ENCODE assay signal across 21 cellular contexts in genomic region chr20:41181567-41181966, GRCh38. TPM values are rescaled to one million over a fixed set of nuclear protein-coding genes. Genes with fewer than 3 reads are reported as not detected.
DNase-seq lines count a peak whose midpoint lies in the region; ATAC-seq and TF ChIP-seq lines count a peak whose summit lies in the region.
"Had no signal": no experiment of that assay in that cellular context is flagged by ENCODE, and none has a peak within 500 bp of the region (broad histone marks: within the 10 kb centered on the region; RNA-seq: fewer than 3 reads in every experiment).

No MANE protein-coding gene starts in this region.

- no peak for TF ChIP-seq CTCF in CD4-positive, alpha-beta T cell (IDR thresholded peaks at IDR 0.05)
- TF ChIP-seq CTCF in adrenal gland (IDR thresholded peaks at IDR 0.05): no peak

- DNase-seq in activated CD4-positive, alpha-beta T cell treated with anti-CD3 and anti-CD28 coated beads, Interleukin-2, amount 10 ng/mL, durations not matched to agents 7 days and 5 days: no peak
- DNase-seq in activated CD4-positive, alpha-beta T cell treated with anti-CD3 and anti-CD28 coated beads, Interleukin-2, amount 50 U/mL, for 1 hour: no peak
- peak in 1 of 10 experiments; percentile 10 for DNase-seq in CD4-positive, alpha-beta T cell
- DNase-seq in adrenal gland (peak in 4 of 7 donors; percentile 9 to 43 (median 16)), mesenteric fat pad (ENCODE audit: low spot score) (peak; percentile 67)
- no peak for DNase-seq in stimulated activated CD4-positive, alpha-beta T cell treated with anti-CD3 and anti-CD28 coated beads, Interleukin-4, amount 100 ng/mL, for 1 hour
- DNase-seq: activated B cell treated with CpG ODN at 0.5 μM for 24 hours; dermis blood vessel endothelial cell; midbrain; MM.1S; NCI-H187 treated with DMSO at 0.1 percent for 48 hours; occipital lobe; SHP77 treated with DMSO at 0.1 percent for 48 hours; stimulated activated CD4-positive, alpha-beta T cell treated with anti-CD3 and anti-CD28 coated beads, Interleukin-2, amount 100 ng/mL, for 48 hours; transverse colon had no signal

- no peaks in the 10 kb centered on the region for H3K9me3 ChIP-seq in CD4-positive, alpha-beta T cell (ENCODE audit: control insufficient read depth, low read length)
- no peaks in the 10 kb centered on the region for H3K9me3 ChIP-seq in adrenal gland (replicated peaks in 1 of 3)
- H3K9me3 ChIP-seq: heart right ventricle, transverse colon had no signal

- TF ChIP-seq POLR2A in adrenal gland (IDR thresholded peaks at IDR 0.05): no peak

- H3K27me3 Mint-ChIP-seq in activated CD4-positive, alpha-beta T cell treated with anti-CD3 and anti-CD28 coated beads, Interleukin-2, amount 10 ng/mL, durations not matched to agents 7 days and 5 days: no peaks in the 10 kb centered on the region
- H3K27me3 Mint-ChIP-seq in CD4-positive, alpha-beta T cell: no peaks in the 10 kb centered on the region
- H3K27me3 Mint-ChIP-seq: activated B cell treated with CpG ODN at 0.5 μM for 24 hours had no signal

- POLR2A ChIA-PET in activated CD4-positive, alpha-beta T cell treated with anti-CD3 and anti-CD28 coated beads, Interleukin-2, amount 10 ng/mL, durations not matched to agents 7 days and 5 days (lab: Charles Lee): no interaction called here
- POLR2A ChIA-PET in CD4-positive, alpha-beta T cell (lab: Charles Lee): interaction anchor here (1.2 kb wide), 1 partner anchor 24 kb away, joined by 4 read pairs; no protein-coding TSS in a partner anchor

- H3K4me1 Mint-ChIP-seq in activated CD4-positive, alpha-beta T cell treated with anti-CD3 and anti-CD28 coated beads, Interleukin-2, amount 10 ng/mL, durations not matched to agents 7 days and 5 days: peaks cover 12% of the 10 kb centered on the region
- peaks cover 13% of the 10 kb centered on the region for H3K4me1 Mint-ChIP-seq in CD4-positive, alpha-beta T cell (ENCODE audit: low read depth)
- H3K4me1 Mint-ChIP-seq: activated B cell treated with CpG ODN at 0.5 μM for 24 hours had no signal

- CTCF ChIA-PET in activated CD4-positive, alpha-beta T cell treated with anti-CD3 and anti-CD28 coated beads, Interleukin-2, amount 10 ng/mL, durations not matched to agents 7 days and 5 days (lab: Charles Lee): interaction anchor here (0.5 to 1.5 kb wide), 4 partner anchors 9 to 34 kb away, joined by 3 to 4 read pairs (median 3); no protein-coding TSS in a partner anchor
- CTCF ChIA-PET in CD4-positive, alpha-beta T cell (lab: Charles Lee): no interaction called here

- H3K27ac ChIP-seq in CD4-positive, alpha-beta T cell (ENCODE audit: low read depth, low read length): peak overlapping the region; percentile 7
- no peak overlapping the region for H3K27ac ChIP-seq in adrenal gland
- H3K27ac ChIP-seq: 22Rv1, C4-2B, transverse colon had no signal

- no peaks in the 10 kb centered on the region for H3K27me3 ChIP-seq in CD4-positive, alpha-beta T cell (ENCODE audit: control insufficient read depth, insufficient read depth, low read length)
- no peaks in the 10 kb centered on the region for H3K27me3 ChIP-seq in adrenal gland
- H3K27me3 ChIP-seq: heart right ventricle, transverse colon had no signal

- no peak overlapping the region for H3K4me3 ChIP-seq in adrenal gland
- H3K4me3 ChIP-seq: heart right ventricle, transverse colon had no signal

- peaks cover 8 to 11% of the 10 kb centered on the region in 2 donors for H3K4me1 ChIP-seq in adrenal gland (replicated peaks in 1 of 2)

- intact Hi-C loops in CD4-positive, alpha-beta T cell (cut with DNase I, micrococcal nuclease): no loop called here
- intact Hi-C loops in adrenal gland (cut with DNase I): no loop called here

- H3K36me3 ChIP-seq in adrenal gland (replicated peaks in 1 of 2): no peaks in the 10 kb centered on the region
- H3K36me3 ChIP-seq: transverse colon had no signal

- H3K36me3 Mint-ChIP-seq in activated CD4-positive, alpha-beta T cell treated with anti-CD3 and anti-CD28 coated beads, Interleukin-2, amount 10 ng/mL, durations not matched to agents 7 days and 5 days (ENCODE audit: low read depth): peaks cover 20% of the 10 kb centered on the region
- peaks cover 14% of the 10 kb centered on the region for H3K36me3 Mint-ChIP-seq in CD4-positive, alpha-beta T cell (ENCODE audit: low read depth)

- ATAC-seq in CD4-positive, alpha-beta T cell (ENCODE audit: poor library complexity): no peak
- ATAC-seq in HG02938 (IDR thresholded peaks at IDR 0.05; ENCODE audit: unreplicated experiment) (no peak), GM18868 (IDR thresholded peaks at IDR 0.05; ENCODE audit: unreplicated experiment) (no peak)
- ATAC-seq: esophagus mucosa, heart right ventricle had no signal

- no peak overlapping the region for H3K4me3 Mint-ChIP-seq in activated CD4-positive, alpha-beta T cell treated with anti-CD3 and anti-CD28 coated beads, Interleukin-2, amount 10 ng/mL, durations not matched to agents 7 days and 5 days
- no peak overlapping the region for H3K4me3 Mint-ChIP-seq in CD4-positive, alpha-beta T cell
- H3K4me3 Mint-ChIP-seq: activated B cell treated with CpG ODN at 0.5 μM for 24 hours had no signal

- 94 to 100% (median 98%) methylated on average over 2 to 3 of the region's 3 CpGs for WGBS in adrenal gland, 4 donors

- H3K27ac Mint-ChIP-seq in activated CD4-positive, alpha-beta T cell treated with anti-CD3 and anti-CD28 coated beads, Interleukin-2, amount 10 ng/mL, durations not matched to agents 7 days and 5 days: peak overlapping the region; percentile 42
- peak overlapping the region; percentile 60 for H3K27ac Mint-ChIP-seq in CD4-positive, alpha-beta T cell
- H3K27ac Mint-ChIP-seq: activated B cell treated with CpG ODN at 0.5 μM for 24 hours had no signal

- no peaks in the 10 kb centered on the region for H3K9me3 Mint-ChIP-seq in activated CD4-positive, alpha-beta T cell treated with anti-CD3 and anti-CD28 coated beads, Interleukin-2, amount 10 ng/mL, durations not matched to agents 7 days and 5 days
- H3K9me3 Mint-ChIP-seq in CD4-positive, alpha-beta T cell: no peaks in the 10 kb centered on the region
- H3K9me3 Mint-ChIP-seq: activated B cell treated with CpG ODN at 0.5 μM for 24 hours had no signal

RNA-seq across cellular contexts. Expression of gene PLCG1, which starts 44.2 kb away (rescaled TPM):
- total RNA-seq in activated CD4-positive, alpha-beta T cell treated with anti-CD3 and anti-CD28 coated beads, Interleukin-2, amount 10 ng/mL, durations not matched to agents 7 days and 5 days: 100 to 1,000 TPM; 395 to 443 TPM
- total RNA-seq in CD4-positive, alpha-beta T cell: 100 to 1,000 TPM; 387 to 404 TPM
- 100 to 1,000 TPM in 2 of 8 donors, 10 to 100 TPM in 6; 49.3 to 120 (median 82.0) TPM for total RNA-seq in adrenal gland
- polyA plus RNA-seq in adrenal gland: 100 to 1,000 TPM in 1 of 3 donors, 10 to 100 TPM in 2; 32.9 to 139 (median 78.1) TPM
- 76.1 TPM for total RNA-seq in mesenteric fat pad

Comparison
In these comparisons a context has a peak if more than half of its experiments do, and no peak if none do; other contexts are left out.
1. DNase-seq: peak in adrenal gland (4 of 7) and mesenteric fat pad (single experiment); none in activated CD4-positive, alpha-beta T cell treated with anti-CD3 and anti-CD28 coated beads, Interleukin-2, amount 10 ng/mL, durations not matched to agents 7 days and 5 days (single experiment), activated CD4-positive, alpha-beta T cell treated with anti-CD3 and anti-CD28 coated beads, Interleukin-2, amount 50 U/mL, for 1 hour (single experiment) and stimulated activated CD4-positive, alpha-beta T cell treated with anti-CD3 and anti-CD28 coated beads, Interleukin-4, amount 100 ng/mL, for 1 hour (single experiment).